23 cellular contexts compared by ENCODE assay signal in genomic region chr13:41117859-41118258, GRCh38. TPM values are rescaled to one million over a fixed set of nuclear protein-coding genes. Genes with fewer than 3 reads are reported as not detected.
DNase-seq lines count a peak whose midpoint lies in the region; ATAC-seq and TF ChIP-seq lines count a peak whose summit lies in the region.
"Had no signal": no experiment of that assay in that cellular context is flagged by ENCODE, and none has a peak within 500 bp of the region (broad histone marks: within the 10 kb centered on the region; RNA-seq: fewer than 3 reads in every experiment).

No MANE protein-coding gene starts in this region.

- H3K9me3 ChIP-seq in PC-9 (ENCODE audit: insufficient read depth, low read depth) (no peaks in the 10 kb centered on the region), mammary epithelial cell (replicated peaks; ENCODE audit: insufficient read depth, low read length) (no peaks in the 10 kb centered on the region), osteoblast (ENCODE audit: low read depth, low read length) (no peaks in the 10 kb centered on the region)
- H3K9me3 ChIP-seq: BLaER1, SK-N-SH had no signal

- no peaks in the 10 kb centered on the region for H3K9me3 Mint-ChIP-seq in stimulated activated naive B cell treated with anti-CD40 and anti-IgM and Interleukin-4, amounts not matched to agents 10 μg/mL and 1 μg/mL and 100 μg/mL, for 72 hours
- H3K9me3 Mint-ChIP-seq in activated CD4-positive, alpha-beta T cell treated with anti-CD3 and anti-CD28 coated beads for 36 hours (ENCODE audit: low read depth), result no peaks in the 10 kb centered on the region
- H3K9me3 Mint-ChIP-seq: CD4-positive, CD25-positive, alpha-beta regulatory T cell had no signal

- BruUV-seq in PC-9 (replicated peaks; lab: Mats Ljungman, UMichigan) (no TSS peak), mammary epithelial cell (replicated peaks; lab: Mats Ljungman, UMichigan) (no TSS peak)

- CTCF ChIA-PET in PC-9 (lab: Charles Lee), result no interaction called here
- CTCF ChIA-PET in mammary epithelial cell (lab: Charles Lee; ENCODE audit: low non-redundant PET), result no interaction called here
- CTCF ChIA-PET in activated CD4-positive, alpha-beta T cell treated with anti-CD3 and anti-CD28 coated beads for 36 hours (lab: Charles Lee), result no interaction called here

- H3K36me3 Mint-ChIP-seq in stimulated activated naive B cell treated with anti-CD40 and anti-IgM and Interleukin-4, amounts not matched to agents 10 μg/mL and 1 μg/mL and 100 μg/mL, for 72 hours, result no peaks in the 10 kb centered on the region
- no peaks in the 10 kb centered on the region for H3K36me3 Mint-ChIP-seq in activated CD4-positive, alpha-beta T cell treated with anti-CD3 and anti-CD28 coated beads for 36 hours (ENCODE audit: low read depth)
- H3K36me3 Mint-ChIP-seq: CD4-positive, CD25-positive, alpha-beta regulatory T cell had no signal

- H4K20me1 ChIP-seq in PC-9 (ENCODE audit: insufficient read depth) (no peaks in the 10 kb centered on the region), mammary epithelial cell (ENCODE audit: insufficient read depth, low read length) (no peaks in the 10 kb centered on the region), osteoblast (ENCODE audit: insufficient read depth, low read length) (no peaks in the 10 kb centered on the region)
- H4K20me1 ChIP-seq: BLaER1 had no signal

- no peak overlapping the region for H3K27ac Mint-ChIP-seq in stimulated activated naive B cell treated with anti-CD40 and anti-IgM and Interleukin-4, amounts not matched to agents 10 μg/mL and 1 μg/mL and 100 μg/mL, for 72 hours
- H3K27ac Mint-ChIP-seq in activated CD4-positive, alpha-beta T cell treated with anti-CD3 and anti-CD28 coated beads for 36 hours, result no peak overlapping the region
- H3K27ac Mint-ChIP-seq: CD4-positive, CD25-positive, alpha-beta regulatory T cell had no signal

- POLR2A ChIA-PET in PC-9 (lab: Charles Lee; ENCODE audit: unreplicated experiment), result interaction anchor here (0.7 kb wide), 1 partner anchor 530 kb away, joined by 11 read pairs; no protein-coding TSS in a partner anchor
- POLR2A ChIA-PET in activated CD4-positive, alpha-beta T cell treated with anti-CD3 and anti-CD28 coated beads for 36 hours (lab: Charles Lee), result interaction anchor here (0.6 kb wide), 1 partner anchor 530 kb away, joined by 3 read pairs; no protein-coding TSS in a partner anchor

- no peaks in the 10 kb centered on the region for H3K9me2 ChIP-seq in PC-9 (ENCODE audit: insufficient read depth)
- H3K9me2 ChIP-seq: SK-N-SH had no signal

- H3K79me2 ChIP-seq in PC-9 (ENCODE audit: low read depth) (no peaks in the 10 kb centered on the region), mammary epithelial cell (ENCODE audit: insufficient read depth, low read length) (no peaks in the 10 kb centered on the region), osteoblast (ENCODE audit: insufficient read depth, low read length) (no peaks in the 10 kb centered on the region)

- H3K4me3 ChIP-seq in PC-9 (no peak overlapping the region), mammary epithelial cell (replicated peaks in 1 of 3; ENCODE audit: insufficient read depth in 1 of 3, low read depth in 2 of 3, low read length in 3 of 3) (no peak overlapping the region), osteoblast (ENCODE audit: insufficient read depth, low read length) (no peak overlapping the region)
- H3K4me3 ChIP-seq: BLaER1, GM12878 had no signal

- no peak overlapping the region for H3K27ac ChIP-seq in PC-9
- H3K27ac ChIP-seq in mammary epithelial cell (ENCODE audit: insufficient read depth, low read depth, low read length), result no peak overlapping the region
- no peak overlapping the region for H3K27ac ChIP-seq in osteoblast (ENCODE audit: low read depth, low read length)
- H3K27ac ChIP-seq: BLaER1, KMS-11 had no signal

- intact Hi-C loops in PC-9 (cut with micrococcal nuclease; ENCODE audit: unreplicated experiment) (no loop called here), mammary epithelial cell (cut with micrococcal nuclease) (no loop called here)
- intact Hi-C loops in activated CD4-positive, alpha-beta T cell treated with anti-CD3 and anti-CD28 coated beads for 36 hours (cut with DNase I, micrococcal nuclease), result no loop called here

- H3K4me1 Mint-ChIP-seq in stimulated activated naive B cell treated with anti-CD40 and anti-IgM and Interleukin-4, amounts not matched to agents 10 μg/mL and 1 μg/mL and 100 μg/mL, for 72 hours, result no peaks in the 10 kb centered on the region
- peaks cover 5% of the 10 kb centered on the region for H3K4me1 Mint-ChIP-seq in activated CD4-positive, alpha-beta T cell treated with anti-CD3 and anti-CD28 coated beads for 36 hours

- no peaks in the 10 kb centered on the region for H3K27me3 Mint-ChIP-seq in stimulated activated naive B cell treated with anti-CD40 and anti-IgM and Interleukin-4, amounts not matched to agents 10 μg/mL and 1 μg/mL and 100 μg/mL, for 72 hours
- no peaks in the 10 kb centered on the region for H3K27me3 Mint-ChIP-seq in activated CD4-positive, alpha-beta T cell treated with anti-CD3 and anti-CD28 coated beads for 36 hours
- H3K27me3 Mint-ChIP-seq: CD4-positive, CD25-positive, alpha-beta regulatory T cell had no signal

- H3K4me2 ChIP-seq in PC-9 (no peak overlapping the region), mammary epithelial cell (ENCODE audit: insufficient read depth, low read depth, low read length) (no peak overlapping the region), osteoblast (ENCODE audit: insufficient read depth, low read length) (no peak overlapping the region)
- H3K4me2 ChIP-seq: BLaER1, KMS-11, SK-N-SH had no signal

- H3K36me3 ChIP-seq in PC-9 (ENCODE audit: low read depth), result no peaks in the 10 kb centered on the region
- no peaks in the 10 kb centered on the region for H3K36me3 ChIP-seq in mammary epithelial cell (ENCODE audit: insufficient read depth, low read length)
- no peaks in the 10 kb centered on the region for H3K36me3 ChIP-seq in osteoblast (ENCODE audit: insufficient read depth, low read length)
- H3K36me3 ChIP-seq: BLaER1 had no signal

- H3K9ac ChIP-seq in mammary epithelial cell (ENCODE audit: insufficient read depth, low read length), result no peak overlapping the region
- H3K9ac ChIP-seq: BLaER1, KMS-11, SK-N-SH had no signal

- in situ Hi-C loops in mammary epithelial cell (cut with MboI; ENCODE audit: low sequenced_read_pairs in 2 of 2), result no loop called here

- H3K4me1 ChIP-seq in PC-9 (replicated peaks; ENCODE audit: insufficient read depth) (no peaks in the 10 kb centered on the region), mammary epithelial cell (ENCODE audit: insufficient read depth, low read length) (no peaks in the 10 kb centered on the region), osteoblast (ENCODE audit: insufficient read depth, low read length) (no peaks in the 10 kb centered on the region)
- H3K4me1 ChIP-seq: BLaER1 had no signal

- H3K27me3 ChIP-seq in PC-9 (ENCODE audit: insufficient read depth, low read depth) (no peaks in the 10 kb centered on the region), mammary epithelial cell (ENCODE audit: insufficient read depth, low read length) (no peaks in the 10 kb centered on the region), osteoblast (ENCODE audit: insufficient read depth, low read length) (no peaks in the 10 kb centered on the region)
- H3K27me3 ChIP-seq: BLaER1 had no signal

- DNase-seq in ELR (ENCODE audit: low read depth) (peak; percentile 74), PC-9 (no peak), mammary epithelial cell (peak; percentile 45), osteoblast (ENCODE audit: insufficient read length, low spot score, missing footprints) (peak; percentile 14)
- DNase-seq in stimulated activated naive B cell treated with anti-CD40 and anti-IgM and Interleukin-4, amounts not matched to agents 10 μg/mL and 1 μg/mL and 100 μg/mL, for 72 hours, result no peak
- no peak for DNase-seq in activated CD4-positive, alpha-beta T cell treated with anti-CD3 and anti-CD28 coated beads for 36 hours
- DNase-seq: CD4-positive, CD25-positive, alpha-beta regulatory T cell; GDM1; IMR-90; NCI-H1092; NCI-H1417 treated with DMSO at 0.1 percent for 48 hours; NCI-H1694 treated with DMSO at 0.1 percent for 48 hours; NCI-H2081; NCI-H2227 treated with DMSO at 0.1 percent for 48 hours; NCI-H526 treated with DMSO at 0.1 percent for 48 hours; SK-N-SH; SW 1271 had no signal

- H3F3A ChIP-seq in PC-9 (ENCODE audit: insufficient read depth, low read depth), result no peaks in the 10 kb centered on the region

- TF ChIP-seq CTCF in PC-9 (conservative IDR thresholded peaks at IDR 0.05) (no peak), mammary epithelial cell (conservative IDR thresholded peaks at IDR 0.05 in 1 of 2, IDR thresholded peaks at IDR 0.05 in 1 of 2; ENCODE audit: extremely low read depth in 1 of 2, insufficient read depth in 1 of 2, low read depth in 1 of 2, low read length in 2 of 2) (no peak), osteoblast (IDR thresholded peaks at IDR 0.05; ENCODE audit: extremely low read depth, low read depth, low read length) (no peak)

- dilution Hi-C loops in mammary epithelial cell (cut with HindIII; ENCODE audit: low sequenced_read_pairs), result no loop called here

- H3K4me3 Mint-ChIP-seq in stimulated activated naive B cell treated with anti-CD40 and anti-IgM and Interleukin-4, amounts not matched to agents 10 μg/mL and 1 μg/mL and 100 μg/mL, for 72 hours, result no peak overlapping the region
- H3K4me3 Mint-ChIP-seq in activated CD4-positive, alpha-beta T cell treated with anti-CD3 and anti-CD28 coated beads for 36 hours, result no peak overlapping the region
- H3K4me3 Mint-ChIP-seq: CD4-positive, CD25-positive, alpha-beta regulatory T cell had no signal

- H2AFZ ChIP-seq in PC-9 (0 out of 2 replicates have a peak overlapping the region, but pooled peaks have one; percentile 27), mammary epithelial cell (ENCODE audit: low read depth, low read length) (peak overlapping the region; percentile 17), osteoblast (ENCODE audit: low read length) (peak overlapping the region; percentile 0)

- ATAC-seq in stimulated activated naive B cell treated with anti-CD40 and anti-IgM and Interleukin-4, amounts not matched to agents 10 μg/mL and 1 μg/mL and 100 μg/mL, for 72 hours (replicated peaks), result no peak
- no peak for ATAC-seq in activated CD4-positive, alpha-beta T cell treated with anti-CD3 and anti-CD28 coated beads for 36 hours
- ATAC-seq in GM18520 (IDR thresholded peaks at IDR 0.05; ENCODE audit: unreplicated experiment), result no peak
- ATAC-seq: GM12878, HCT116, Panc1 had no signal

- WGBS in mammary epithelial cell (ENCODE audit: low coverage, missing lambda C conversion rate), result 69% methylated on average over 4 of the region's 4 CpGs

RNA-seq across cellular contexts. Expression of gene KBTBD6, which starts 14.7 kb away (rescaled TPM):
- total RNA-seq in PC-9 (2021), result 4.3 TPM in 2 replicates
- total RNA-seq in mammary epithelial cell, result 10 to 100 TPM in 1 of 2 donors, 1 to 10 TPM in 1; 8.2 to 11.2 TPM
- polyA plus RNA-seq in mammary epithelial cell, result 6.9 TPM
- polyA minus RNA-seq in mammary epithelial cell, result 30.0 TPM
- 9.0 and 9.1 TPM in 2 replicates for total RNA-seq in osteoblast
- total RNA-seq in activated CD4-positive, alpha-beta T cell treated with anti-CD3 and anti-CD28 coated beads for 36 hours, result 1 to 10 TPM; 3.4 to 4.4 TPM

RNA-seq across cellular contexts. Expression of gene WBP4, which starts 56.5 kb away (rescaled TPM):
- total RNA-seq in PC-9 (2021) (4.2 and 6.3 TPM in 2 replicates), mammary epithelial cell (10 to 100 TPM in 1 of 2 donors, 1 to 10 TPM in 1; 5.0 to 12.4 TPM), osteoblast (6.8 and 8.7 TPM in 2 replicates)
- 5.2 TPM for polyA plus RNA-seq in mammary epithelial cell
- polyA minus RNA-seq in mammary epithelial cell, result 0.98 TPM
- total RNA-seq in activated CD4-positive, alpha-beta T cell treated with anti-CD3 and anti-CD28 coated beads for 36 hours, result 10 to 100 TPM; 13.3 to 16.2 TPM

Comparison
In these comparisons a context has a peak if more than half of its experiments do, and no peak if none do; other contexts are left out.
1. DNase-seq: peak in ELR (single experiment), mammary epithelial cell (single experiment) and osteoblast (single experiment); none in PC-9 (0 of 2), stimulated activated naive B cell treated with anti-CD40 and anti-IgM and Interleukin-4, amounts not matched to agents 10 μg/mL and 1 μg/mL and 100 μg/mL, for 72 hours (single experiment) and activated CD4-positive, alpha-beta T cell treated with anti-CD3 and anti-CD28 coated beads for 36 hours (single experiment).
2. Peak in every context shown above with its lines, with median percentiles within 50 percentile points of each other: H2AFZ ChIP-seq.